Comparison of ENCODE assay signal across 11 cellular contexts in genomic region chr1:8705104-8705503, GRCh38.
DNase-seq lines count a peak whose midpoint lies in the region; ATAC-seq and TF ChIP-seq lines count a peak whose summit lies in the region.
"Had no signal": no experiment of that assay in that cellular context is flagged by ENCODE, and none has a peak within 500 bp of the region (broad histone marks: within the 10 kb centered on the region; RNA-seq: fewer than 3 reads in every experiment).

No MANE protein-coding gene starts in this region.

- H3K36me3 ChIP-seq in Panc1 (ENCODE audit: control insufficient read depth, insufficient read depth, low read length) (no peaks in the 10 kb centered on the region), mesodermal cell (ENCODE audit: control insufficient read depth, insufficient read depth, low read length) (no peaks in the 10 kb centered on the region)
- H3K36me3 ChIP-seq: HAP-1 had no signal

- H3K4me1 Mint-ChIP-seq in immature natural killer cell = peaks cover 32 to 34% of the 10 kb centered on the region in 2 donors

- no peak overlapping the region for H3K4me3 ChIP-seq in Panc1 (ENCODE audit: low read depth in 2 of 2, low read length in 2 of 2)
- H3K4me3 ChIP-seq in mesodermal cell (ENCODE audit: extremely low read depth, insufficient read depth, low read length, poor library complexity, severe bottlenecking) = no peak overlapping the region
- H3K4me3 ChIP-seq: HAP-1 had no signal

- 33 to 67% methylated on average over 1 to 2 of the region's 2 CpGs for WGBS in mesodermal cell (ENCODE audit: insufficient coverage in 2 of 2), 2 experiments

- H3K27me3 ChIP-seq in Panc1 (ENCODE audit: control insufficient read depth, insufficient read depth, low read length) = no peaks in the 10 kb centered on the region

- peak; percentile 90 for DNase-seq in COLO668 (lab: John Stamatoyannopoulos, UW; ENCODE audit: unreplicated experiment)
- DNase-seq in NAMALWA (ENCODE audit: low spot score) = peak; percentile 41
- no peak for DNase-seq in Panc1 (ENCODE audit: low read depth, low spot score)
- DNase-seq in immature natural killer cell = no peak
- no peak for DNase-seq in GM19240 (ENCODE audit: insufficient read length, low spot score)
- DNase-seq: activated T-cell treated with anti-CD3 and anti-CD28 coated beads, Interleukin-2, amount 50 U/mL, for 1 hour; CD4-positive, alpha-beta memory T cell had no signal

- H3K27ac ChIP-seq in Panc1 (ENCODE audit: low read length) (peak overlapping the region; percentile 88), mesodermal cell (ENCODE audit: low read depth, low read length, severe bottlenecking) (peak overlapping the region; percentile 43)

- no TSS peak for BruUV-seq in Panc1 (replicated peaks; lab: Mats Ljungman, UMichigan)

- H3K4me3 Mint-ChIP-seq in immature natural killer cell = peak overlapping the region in 1 of 5 donors; percentile 19

- POLR2A ChIA-PET in Panc1 (lab: Charles Lee) = interaction anchor here (0.5 to 0.6 kb wide), 2 partner anchors 172 to 175 kb away, joined by 3 to 4 read pairs; no protein-coding TSS in a partner anchor

- no peak for TF ChIP-seq CTCF in Panc1 (IDR thresholded peaks at IDR 0.05)

- H3K9me3 ChIP-seq in Panc1 (ENCODE audit: control insufficient read depth, insufficient read depth, low read depth, low read length) = no peaks in the 10 kb centered on the region
- H3K9me3 ChIP-seq in mesodermal cell (ENCODE audit: control insufficient read depth, low read length) = no peaks in the 10 kb centered on the region
- H3K9me3 ChIP-seq: HAP-1 had no signal

- ATAC-seq in Panc1 (no peak), HG03521 (IDR thresholded peaks at IDR 0.05; ENCODE audit: unreplicated experiment) (no peak), GM21528 (IDR thresholded peaks at IDR 0.05; ENCODE audit: low FRiP score, unreplicated experiment) (no peak)

- peaks cover 6 to 13% (median 9%) of the 10 kb centered on the region in 3 donors for H3K27me3 Mint-ChIP-seq in immature natural killer cell (ENCODE audit: low read depth in 3 of 3)

- H3K4me1 ChIP-seq in Panc1 (ENCODE audit: control insufficient read depth, insufficient read depth, low read length) (peaks cover 55% of the 10 kb centered on the region), mesodermal cell (ENCODE audit: control insufficient read depth, insufficient read depth, low read length, poor library complexity, severe bottlenecking) (peaks cover 43% of the 10 kb centered on the region)

- in situ Hi-C loops in Panc1 (cut with HindIII; ENCODE audit: low pct_unique_long_range_greater_than_20kb, low sequenced_read_pairs) = no loop called here

- no peaks in the 10 kb centered on the region for H3K9me3 Mint-ChIP-seq in immature natural killer cell

- CTCF ChIA-PET in Panc1 (lab: Charles Lee) = no interaction called here

- H3K36me3 Mint-ChIP-seq in immature natural killer cell = no peaks in the 10 kb centered on the region

- intact Hi-C loops in Panc1 (cut with micrococcal nuclease; ENCODE audit: unreplicated experiment) = no loop called here

- peak overlapping the region in 3 of 6 donors; percentile 1 to 46 (median 11) for H3K27ac Mint-ChIP-seq in immature natural killer cell

Comparison
In these comparisons a context has a peak if more than half of its experiments do, and no peak if none do; other contexts are left out.
1. DNase-seq: peak in COLO668 (single experiment) and NAMALWA (single experiment); none in Panc1 (single experiment), immature natural killer cell (0 of 3) and GM19240 (single experiment).